1 cellular context compared by ENCODE assay signal in genomic region chr15:78131295-78132021, GRCh38.
TF ChIP-seq lines count a peak whose summit lies in the region.

TSS of gene CIB2 (minus strand) at chr15:78131445. CDS start at chr15:78131215, 230 bp downstream.

TF ChIP-seq in HEK293, 187 proteins besides CTCF, POLR2A, EP300 and RAD21 (continued from another document and continues in another):
- TF ChIP-seq TSHZ1 (tag by site-specific recombination; IDR thresholded peaks at IDR 0.05; ENCODE audit: borderline replicate concordance): no peak
- TF ChIP-seq ZNF561 (tag by site-specific recombination; IDR thresholded peaks at IDR 0.05; ENCODE audit: borderline replicate concordance): peak; percentile 78; the same call in 1 of the 2 replicates
- no peak for TF ChIP-seq ZNF416 (tag by site-specific recombination; IDR thresholded peaks at IDR 0.05)
- no peak for TF ChIP-seq ZNF664 (tag by site-specific recombination; IDR thresholded peaks at IDR 0.05)
- no peak for TF ChIP-seq ZNF132 (tag by site-specific recombination; IDR thresholded peaks at IDR 0.05; ENCODE audit: borderline replicate concordance)
- TF ChIP-seq ZNF433 (tag by site-specific recombination; IDR thresholded peaks at IDR 0.05; ENCODE audit: low read depth): no peak
- TF ChIP-seq ZNF391 (tag by site-specific recombination; IDR thresholded peaks at IDR 0.05; ENCODE audit: borderline replicate concordance, low read depth): no peak
- no peak for TF ChIP-seq ZSCAN18 (tag by site-specific recombination; IDR thresholded peaks at IDR 0.05)
- peak; percentile 95 for TF ChIP-seq ZBTB7A (tag by site-specific recombination; IDR thresholded peaks at IDR 0.05; ENCODE audit: low read depth)
- no peak for TF ChIP-seq ZNF776 (tag by site-specific recombination; IDR thresholded peaks at IDR 0.05; ENCODE audit: borderline replicate concordance)
- no peak for TF ChIP-seq PRDM1 (tag by site-specific recombination; IDR thresholded peaks at IDR 0.05)
- peak; percentile 49; the same call in 1 of the 2 replicates for TF ChIP-seq KLF1 (tag by site-specific recombination; IDR thresholded peaks at IDR 0.05)
- TF ChIP-seq TCF7L2 (IDR thresholded peaks at IDR 0.05; ENCODE audit: borderline replicate concordance, low read depth, low read length): no peak
- no peak for TF ChIP-seq ZNF792 (tag by site-specific recombination; IDR thresholded peaks at IDR 0.05)
- TF ChIP-seq YY1 (tag by site-specific recombination; IDR thresholded peaks at IDR 0.05): no peak
- TF ChIP-seq ZNF341 (tag by site-specific recombination; IDR thresholded peaks at IDR 0.05; ENCODE audit: low read depth): no peak
- TF ChIP-seq ZNF174 (tag by site-specific recombination; IDR thresholded peaks at IDR 0.05): no peak
- TF ChIP-seq HOXC10 (CRISPR knock-in tag; IDR thresholded peaks at IDR 0.05): no peak
- peak; percentile 82 for TF ChIP-seq ZBTB48 (tag by site-specific recombination; IDR thresholded peaks at IDR 0.05)
- TF ChIP-seq PRDM6 (tag by site-specific recombination; IDR thresholded peaks at IDR 0.05): no peak
- no peak for TF ChIP-seq ZNF302 (tag by site-specific recombination; IDR thresholded peaks at IDR 0.05; ENCODE audit: low read depth)
- no peak for TF ChIP-seq ZNF513 (tag by site-specific recombination; IDR thresholded peaks at IDR 0.05)
- TF ChIP-seq ZNF677 (tag by site-specific recombination; IDR thresholded peaks at IDR 0.05): peak; percentile 14; the same call in 1 of the 2 replicates
- TF ChIP-seq ZBTB8A (tag by site-specific recombination; IDR thresholded peaks at IDR 0.05): peak; percentile 28; the same call in 1 of the 2 replicates
- peak; percentile 26; the same call in 1 of the 2 replicates for TF ChIP-seq KLF17 (tag by site-specific recombination; IDR thresholded peaks at IDR 0.05)
- peak; percentile 76; the same call in 1 of the 2 replicates for TF ChIP-seq ZBTB1 (tag by site-specific recombination; IDR thresholded peaks at IDR 0.05)
- no peak for TF ChIP-seq ZNF114 (tag by site-specific recombination; IDR thresholded peaks at IDR 0.05)
- no peak for TF ChIP-seq HOXD13 (CRISPR knock-in tag; IDR thresholded peaks at IDR 0.05; ENCODE audit: borderline replicate concordance)
- TF ChIP-seq ZNF585B (tag by site-specific recombination; IDR thresholded peaks at IDR 0.05): no peak
- TF ChIP-seq ZNF747 (tag by site-specific recombination; IDR thresholded peaks at IDR 0.05): no peak
- 0 out of 2 replicates have a peak, but pooled peaks have one; percentile 29 for TF ChIP-seq ZNF843 (tag by site-specific recombination; IDR thresholded peaks at IDR 0.05)
- TF ChIP-seq ZFP37 (tag by site-specific recombination; IDR thresholded peaks at IDR 0.05): peak; percentile 86; the same call in 1 of the 2 replicates
- no peak for TF ChIP-seq ZNF155 (tag by site-specific recombination; IDR thresholded peaks at IDR 0.05)
- TF ChIP-seq ZBTB11 (tag by site-specific recombination; conservative IDR thresholded peaks at IDR 0.05; ENCODE audit: low read depth): peak; percentile 70; the same call in 1 of the 2 replicates
- no peak for TF ChIP-seq REST (tag by site-specific recombination; IDR thresholded peaks at IDR 0.05)
- TF ChIP-seq ZNF785 (tag by site-specific recombination; IDR thresholded peaks at IDR 0.05): no peak
- TF ChIP-seq AEBP2 (tag by site-specific recombination; IDR thresholded peaks at IDR 0.05; ENCODE audit: borderline replicate concordance): no peak
- TF ChIP-seq ZBTB44 (tag by site-specific recombination; IDR thresholded peaks at IDR 0.05): peak; percentile 48; the same call in 1 of the 2 replicates
- no peak for TF ChIP-seq ZNF311 (tag by site-specific recombination; IDR thresholded peaks at IDR 0.05; ENCODE audit: borderline replicate concordance)
- no peak for TF ChIP-seq ZNF530 (tag by site-specific recombination; IDR thresholded peaks at IDR 0.05; ENCODE audit: low read depth)
- TF ChIP-seq ZNF626 (tag by site-specific recombination; IDR thresholded peaks at IDR 0.05): no peak
- no peak for TF ChIP-seq ZNF791 (tag by site-specific recombination; IDR thresholded peaks at IDR 0.05)
- no peak for TF ChIP-seq ZNF600 (tag by site-specific recombination; IDR thresholded peaks at IDR 0.05)
